ENCODE assay signal across 16 cellular contexts in genomic region chr16:66289986-66290385, GRCh38.
"Had no signal": no experiment of that assay in that cellular context is flagged by ENCODE, and none has a peak within 500 bp of the region (broad histone marks: within the 10 kb centered on the region; RNA-seq: fewer than 3 reads in every experiment).

No MANE protein-coding gene starts in this region.

- H3K4me3 ChIP-seq: left ventricle myocardium inferior, lower lobe of right lung, smooth muscle cell, uterus had no signal

- H3K27ac Mint-ChIP-seq: memory B cell, nephron had no signal

- H3K4me1 ChIP-seq: left ventricle myocardium inferior, lower lobe of right lung, uterus had no signal

- H3K36me3 Mint-ChIP-seq: memory B cell had no signal

- H3K27ac ChIP-seq: left ventricle myocardium inferior, lower lobe of right lung, uterus had no signal

- H3K4me3 Mint-ChIP-seq: memory B cell, nephron had no signal

- H3K36me3 ChIP-seq: left ventricle myocardium inferior, lower lobe of right lung, uterus had no signal

- DNase-seq: cerebellar nuclear complex; dermis blood vessel endothelial cell; effector CD4-positive, alpha-beta T cell; foreskin melanocyte; hypothalamus; left ventricle myocardium inferior; lower lobe of right lung; midbrain; occipital lobe; stimulated activated CD4-positive, alpha-beta T cell treated with anti-CD3 and anti-CD28 coated beads, Interleukin-2, amount 100 ng/mL, for 48 hours; stimulated activated naive CD4-positive, alpha-beta T cell treated with Interleukin-2 at 50 U/mL for 16 hours; trophoblast cell; uterus had no signal

- H3K4me1 Mint-ChIP-seq: memory B cell, nephron had no signal

- ATAC-seq: lower lobe of right lung had no signal

- H3K9me3 Mint-ChIP-seq: memory B cell, nephron had no signal

- H3K9me3 ChIP-seq: left ventricle myocardium inferior, lower lobe of right lung, uterus had no signal

- H3K27me3 ChIP-seq: uterus had no signal
